Comparison of ENCODE assay signal across 16 cellular contexts in the genomic region with DNA sequence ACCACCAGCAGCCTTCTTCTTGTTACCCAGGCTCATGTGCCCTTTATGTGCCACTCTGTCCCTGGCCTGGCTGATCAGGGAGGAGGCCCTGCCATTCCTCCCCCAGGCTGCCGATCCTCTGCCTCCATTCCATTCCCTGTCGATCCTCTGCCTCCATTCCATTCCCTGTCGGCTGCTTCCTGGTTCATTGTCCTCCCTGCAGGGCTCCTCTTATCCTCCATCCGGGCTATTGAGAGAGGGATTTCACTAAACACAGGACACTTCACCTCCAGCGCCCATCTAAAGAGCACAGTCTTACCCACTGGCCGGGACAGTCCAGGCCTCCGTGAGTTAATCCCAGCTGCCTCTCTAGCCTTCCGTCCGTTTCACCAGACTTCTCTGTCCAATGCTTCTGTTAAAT. TPM values are rescaled to one million over a fixed set of nuclear protein-coding genes. Genes with fewer than 3 reads are reported as not detected.
"Had no signal": no experiment of that assay in that cellular context is flagged by ENCODE, and none has a peak within 500 bp of the region (broad histone marks: within the 10 kb centered on the region; RNA-seq: fewer than 3 reads in every experiment).

No MANE protein-coding gene starts in this region.

- H3K9me3 ChIP-seq: esophagus squamous epithelium, mucosa of descending colon, uterus had no signal

- H3K36me3 Mint-ChIP-seq: naive thymus-derived CD8-positive, alpha-beta T cell had no signal

- H3K4me1 Mint-ChIP-seq: naive thymus-derived CD8-positive, alpha-beta T cell had no signal

- H3K4me3 Mint-ChIP-seq: naive thymus-derived CD8-positive, alpha-beta T cell had no signal

- H3K27ac ChIP-seq: epithelial cell of prostate, esophagus squamous epithelium, uterus had no signal

- DNase-seq: effector memory CD4-positive, alpha-beta T cell; esophagus squamous epithelium; foreskin fibroblast; mammary epithelial cell; mucosa of descending colon; naive thymus-derived CD8-positive, alpha-beta T cell; small intestine; stimulated activated CD4-positive, alpha-beta T cell treated with anti-CD3 and anti-CD28 coated beads, Interleukin-2, amount 100 ng/mL, for 48 hours; stimulated activated naive CD4-positive, alpha-beta T cell treated with Interleukin-2 at 50 U/mL for 16 hours; trophoblast cell; uterus had no signal

- H3K27me3 ChIP-seq: esophagus squamous epithelium, uterus had no signal

- H3K4me3 ChIP-seq: esophagus squamous epithelium, mucosa of descending colon, uterus had no signal

- H3K4me1 ChIP-seq: esophagus squamous epithelium, uterus had no signal

- ATAC-seq: mucosa of descending colon; naive thymus-derived CD8-positive, alpha-beta T cell had no signal

- H3K9me3 Mint-ChIP-seq: naive thymus-derived CD8-positive, alpha-beta T cell had no signal

- H3K36me3 ChIP-seq: esophagus squamous epithelium, uterus had no signal

- FAIRE-seq: endometrium, small intestine had no signal

RNA-seq across cellular contexts. Expression of gene TTLL2, which starts 7.7 kb away (rescaled TPM):
- total RNA-seq: esophagus squamous epithelium; kidney epithelial cell; mammary epithelial cell; mucosa of descending colon; naive thymus-derived CD8-positive, alpha-beta T cell; osteoblast; pulmonary artery endothelial cell; uterus had no signal
- polyA plus RNA-seq: mammary epithelial cell; naive thymus-derived CD8-positive, alpha-beta T cell; small intestine had no signal

RNA-seq across cellular contexts. Expression of gene UNC93A, which starts 26.1 kb away (rescaled TPM):
- total RNA-seq: kidney epithelial cell; mammary epithelial cell; naive thymus-derived CD8-positive, alpha-beta T cell; osteoblast; pulmonary artery endothelial cell had no signal
- polyA plus RNA-seq: mammary epithelial cell; naive thymus-derived CD8-positive, alpha-beta T cell had no signal
